In the genomic region with DNA sequence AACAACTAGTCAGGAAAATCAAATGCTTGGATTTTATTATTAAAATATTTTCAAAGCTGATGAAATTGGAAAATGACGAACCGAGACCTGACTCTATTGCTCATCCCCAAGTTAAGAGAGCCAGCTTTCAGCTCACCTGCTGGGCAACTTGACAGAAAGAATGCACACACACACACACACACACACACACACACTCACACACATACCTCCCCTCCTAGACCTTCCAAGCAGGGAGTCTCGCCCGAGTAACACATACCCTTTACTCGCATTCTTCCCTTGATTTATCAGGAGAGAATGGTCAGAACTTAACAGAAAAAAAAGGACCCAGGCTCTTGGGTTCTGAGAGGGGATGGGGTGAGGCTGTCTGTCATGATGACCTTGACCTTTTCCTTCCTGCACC, we compare ENCODE assay signal across 2 cellular contexts.
TF ChIP-seq lines count a peak whose summit lies in the region.

No MANE protein-coding gene starts in this region.

TF ChIP-seq in IMR-90, 13 proteins besides CTCF, POLR2A, EP300 and RAD21:
- TF ChIP-seq SMC3 (IDR thresholded peaks at IDR 0.05; ENCODE audit: low read depth, low read length): no peak
- TF ChIP-seq MAZ (IDR thresholded peaks at IDR 0.05; ENCODE audit: borderline replicate concordance, low read depth, low read length): no peak
- no peak for TF ChIP-seq NFE2L2 (IDR thresholded peaks at IDR 0.05; ENCODE audit: low read depth, low read length)
- no peak for TF ChIP-seq BHLHE40 (IDR thresholded peaks at IDR 0.05; ENCODE audit: low read depth, low read length)
- TF ChIP-seq CEBPB (IDR thresholded peaks at IDR 0.05; ENCODE audit: low read depth, low read length): no peak
- TF ChIP-seq FOS (IDR thresholded peaks at IDR 0.05; ENCODE audit: low read depth, low read length): no peak
- no peak for TF ChIP-seq MXI1 (IDR thresholded peaks at IDR 0.05; ENCODE audit: borderline replicate concordance, low read depth, low read length)

TF ChIP-seq in H1, 55 proteins besides CTCF, POLR2A, EP300 and RAD21:
- TF ChIP-seq CHD2 (IDR thresholded peaks at IDR 0.05; ENCODE audit: low read length): no peak
- TF ChIP-seq TCF12 (IDR thresholded peaks at IDR 0.05; ENCODE audit: low read depth, low read length): no peak
- TF ChIP-seq BRCA1 (IDR thresholded peaks at IDR 0.05; ENCODE audit: low read depth, low read length): no peak
- TF ChIP-seq JUN (IDR thresholded peaks at IDR 0.05; ENCODE audit: low read depth, low read length): no peak
- TF ChIP-seq YY1 (IDR thresholded peaks at IDR 0.05; ENCODE audit: low read depth, low read length): no peak
- no peak for TF ChIP-seq TAF7 (optimal IDR thresholded peaks at IDR 0.05; ENCODE audit: borderline replicate concordance, low read depth, low read length)
- TF ChIP-seq, protein P1, sequence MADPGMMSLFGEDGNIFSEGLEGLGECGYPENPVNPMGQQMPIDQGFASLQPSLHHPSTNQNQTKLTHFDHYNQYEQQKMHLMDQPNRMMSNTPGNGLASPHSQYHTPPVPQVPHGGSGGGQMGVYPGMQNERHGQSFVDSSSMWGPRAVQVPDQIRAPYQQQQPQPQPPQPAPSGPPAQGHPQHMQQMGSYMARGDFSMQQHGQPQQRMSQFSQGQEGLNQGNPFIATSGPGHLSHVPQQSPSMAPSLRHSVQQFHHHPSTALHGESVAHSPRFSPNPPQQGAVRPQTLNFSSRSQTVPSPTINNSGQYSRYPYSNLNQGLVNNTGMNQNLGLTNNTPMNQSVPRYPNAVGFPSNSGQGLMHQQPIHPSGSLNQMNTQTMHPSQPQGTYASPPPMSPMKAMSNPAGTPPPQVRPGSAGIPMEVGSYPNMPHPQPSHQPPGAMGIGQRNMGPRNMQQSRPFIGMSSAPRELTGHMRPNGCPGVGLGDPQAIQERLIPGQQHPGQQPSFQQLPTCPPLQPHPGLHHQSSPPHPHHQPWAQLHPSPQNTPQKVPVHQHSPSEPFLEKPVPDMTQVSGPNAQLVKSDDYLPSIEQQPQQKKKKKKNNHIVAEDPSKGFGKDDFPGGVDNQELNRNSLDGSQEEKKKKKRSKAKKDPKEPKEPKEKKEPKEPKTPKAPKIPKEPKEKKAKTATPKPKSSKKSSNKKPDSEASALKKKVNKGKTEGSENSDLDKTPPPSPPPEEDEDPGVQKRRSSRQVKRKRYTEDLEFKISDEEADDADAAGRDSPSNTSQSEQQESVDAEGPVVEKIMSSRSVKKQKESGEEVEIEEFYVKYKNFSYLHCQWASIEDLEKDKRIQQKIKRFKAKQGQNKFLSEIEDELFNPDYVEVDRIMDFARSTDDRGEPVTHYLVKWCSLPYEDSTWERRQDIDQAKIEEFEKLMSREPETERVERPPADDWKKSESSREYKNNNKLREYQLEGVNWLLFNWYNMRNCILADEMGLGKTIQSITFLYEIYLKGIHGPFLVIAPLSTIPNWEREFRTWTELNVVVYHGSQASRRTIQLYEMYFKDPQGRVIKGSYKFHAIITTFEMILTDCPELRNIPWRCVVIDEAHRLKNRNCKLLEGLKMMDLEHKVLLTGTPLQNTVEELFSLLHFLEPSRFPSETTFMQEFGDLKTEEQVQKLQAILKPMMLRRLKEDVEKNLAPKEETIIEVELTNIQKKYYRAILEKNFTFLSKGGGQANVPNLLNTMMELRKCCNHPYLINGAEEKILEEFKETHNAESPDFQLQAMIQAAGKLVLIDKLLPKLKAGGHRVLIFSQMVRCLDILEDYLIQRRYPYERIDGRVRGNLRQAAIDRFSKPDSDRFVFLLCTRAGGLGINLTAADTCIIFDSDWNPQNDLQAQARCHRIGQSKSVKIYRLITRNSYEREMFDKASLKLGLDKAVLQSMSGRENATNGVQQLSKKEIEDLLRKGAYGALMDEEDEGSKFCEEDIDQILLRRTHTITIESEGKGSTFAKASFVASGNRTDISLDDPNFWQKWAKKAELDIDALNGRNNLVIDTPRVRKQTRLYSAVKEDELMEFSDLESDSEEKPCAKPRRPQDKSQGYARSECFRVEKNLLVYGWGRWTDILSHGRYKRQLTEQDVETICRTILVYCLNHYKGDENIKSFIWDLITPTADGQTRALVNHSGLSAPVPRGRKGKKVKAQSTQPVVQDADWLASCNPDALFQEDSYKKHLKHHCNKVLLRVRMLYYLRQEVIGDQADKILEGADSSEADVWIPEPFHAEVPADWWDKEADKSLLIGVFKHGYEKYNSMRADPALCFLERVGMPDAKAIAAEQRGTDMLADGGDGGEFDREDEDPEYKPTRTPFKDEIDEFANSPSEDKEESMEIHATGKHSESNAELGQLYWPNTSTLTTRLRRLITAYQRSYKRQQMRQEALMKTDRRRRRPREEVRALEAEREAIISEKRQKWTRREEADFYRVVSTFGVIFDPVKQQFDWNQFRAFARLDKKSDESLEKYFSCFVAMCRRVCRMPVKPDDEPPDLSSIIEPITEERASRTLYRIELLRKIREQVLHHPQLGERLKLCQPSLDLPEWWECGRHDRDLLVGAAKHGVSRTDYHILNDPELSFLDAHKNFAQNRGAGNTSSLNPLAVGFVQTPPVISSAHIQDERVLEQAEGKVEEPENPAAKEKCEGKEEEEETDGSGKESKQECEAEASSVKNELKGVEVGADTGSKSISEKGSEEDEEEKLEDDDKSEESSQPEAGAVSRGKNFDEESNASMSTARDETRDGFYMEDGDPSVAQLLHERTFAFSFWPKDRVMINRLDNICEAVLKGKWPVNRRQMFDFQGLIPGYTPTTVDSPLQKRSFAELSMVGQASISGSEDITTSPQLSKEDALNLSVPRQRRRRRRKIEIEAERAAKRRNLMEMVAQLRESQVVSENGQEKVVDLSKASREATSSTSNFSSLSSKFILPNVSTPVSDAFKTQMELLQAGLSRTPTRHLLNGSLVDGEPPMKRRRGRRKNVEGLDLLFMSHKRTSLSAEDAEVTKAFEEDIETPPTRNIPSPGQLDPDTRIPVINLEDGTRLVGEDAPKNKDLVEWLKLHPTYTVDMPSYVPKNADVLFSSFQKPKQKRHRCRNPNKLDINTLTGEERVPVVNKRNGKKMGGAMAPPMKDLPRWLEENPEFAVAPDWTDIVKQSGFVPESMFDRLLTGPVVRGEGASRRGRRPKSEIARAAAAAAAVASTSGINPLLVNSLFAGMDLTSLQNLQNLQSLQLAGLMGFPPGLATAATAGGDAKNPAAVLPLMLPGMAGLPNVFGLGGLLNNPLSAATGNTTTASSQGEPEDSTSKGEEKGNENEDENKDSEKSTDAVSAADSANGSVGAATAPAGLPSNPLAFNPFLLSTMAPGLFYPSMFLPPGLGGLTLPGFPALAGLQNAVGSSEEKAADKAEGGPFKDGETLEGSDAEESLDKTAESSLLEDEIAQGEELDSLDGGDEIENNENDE (IDR thresholded peaks at IDR 0.05; ENCODE audit: insufficient replicate concordance, low read length): no peak
- no peak for TF ChIP-seq CHD1 (IDR thresholded peaks at IDR 0.05; ENCODE audit: low read depth, low read length)
- TF ChIP-seq CTBP2 (IDR thresholded peaks at IDR 0.05; ENCODE audit: borderline replicate concordance, insufficient read depth, insufficient read length, low read length): no peak
- TF ChIP-seq GTF2F1 (IDR thresholded peaks at IDR 0.05; ENCODE audit: borderline replicate concordance, low read depth, low read length): no peak
- no peak for TF ChIP-seq SIRT6 (IDR thresholded peaks at IDR 0.05; ENCODE audit: low read length)
- TF ChIP-seq BCL11A (IDR thresholded peaks at IDR 0.05; ENCODE audit: low read depth in 2 of 2, low read length in 2 of 2): no peak
- TF ChIP-seq GABPA (IDR thresholded peaks at IDR 0.05; ENCODE audit: borderline replicate concordance, insufficient read depth, low read length): no peak; the same call in 1 of the 2 replicates
- TF ChIP-seq SP1 (IDR thresholded peaks at IDR 0.05; ENCODE audit: low read depth, low read length): no peak
- TF ChIP-seq RXRA (IDR thresholded peaks at IDR 0.05; ENCODE audit: insufficient read depth, low read depth, low read length): no peak
- peak; percentile 96 for TF ChIP-seq TEAD4 (IDR thresholded peaks at IDR 0.05; ENCODE audit: low read depth, low read length)
- peak; percentile 5 for TF ChIP-seq KDM4A (IDR thresholded peaks at IDR 0.05; ENCODE audit: low read depth, low read length, severe bottlenecking)
- no peak for TF ChIP-seq SRF (IDR thresholded peaks at IDR 0.05; ENCODE audit: low read depth, low read length)
- no peak for TF ChIP-seq SP2 (IDR thresholded peaks at IDR 0.05; ENCODE audit: low read length)
- TF ChIP-seq, protein P2, sequence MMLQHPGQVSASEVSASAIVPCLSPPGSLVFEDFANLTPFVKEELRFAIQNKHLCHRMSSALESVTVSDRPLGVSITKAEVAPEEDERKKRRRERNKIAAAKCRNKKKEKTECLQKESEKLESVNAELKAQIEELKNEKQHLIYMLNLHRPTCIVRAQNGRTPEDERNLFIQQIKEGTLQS (IDR thresholded peaks at IDR 0.05; ENCODE audit: insufficient read depth, low read depth, low read length): no peak
- TF ChIP-seq, protein P3, sequence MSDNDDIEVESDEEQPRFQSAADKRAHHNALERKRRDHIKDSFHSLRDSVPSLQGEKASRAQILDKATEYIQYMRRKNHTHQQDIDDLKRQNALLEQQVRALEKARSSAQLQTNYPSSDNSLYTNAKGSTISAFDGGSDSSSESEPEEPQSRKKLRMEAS (IDR thresholded peaks at IDR 0.05): 0 out of 2 replicates have a peak, but pooled peaks have one; percentile 3
- no peak for TF ChIP-seq MAFK (IDR thresholded peaks at IDR 0.05; ENCODE audit: low read depth, low read length)
- 0 out of 4 replicates have a peak, but pooled peaks of 1 of the 2 experiments have one; percentile 47 for TF ChIP-seq SIN3A (conservative IDR thresholded peaks at IDR 0.05 in 1 of 2, IDR thresholded peaks at IDR 0.05 in 1 of 2; ENCODE audit: low read depth in 1 of 2, low read length in 2 of 2)
- TF ChIP-seq HDAC2 (IDR thresholded peaks at IDR 0.05; ENCODE audit: borderline replicate concordance in 1 of 2, low read depth in 2 of 2, low read length in 2 of 2): no peak
- no peak for TF ChIP-seq RBBP5 (IDR thresholded peaks at IDR 0.05; ENCODE audit: borderline replicate concordance, low read depth, low read length)
